29 cellular contexts compared by ENCODE assay signal in genomic region chr10:13067431-13067830, GRCh38.
"Had no signal": no experiment of that assay in that cellular context is flagged by ENCODE, and none has a peak within 500 bp of the region (broad histone marks: within the 10 kb centered on the region; RNA-seq: fewer than 3 reads in every experiment).

No MANE protein-coding gene starts in this region.

- H3K27me3 ChIP-seq: pancreas, tibial nerve, uterus had no signal

- H3K4me1 Mint-ChIP-seq: immature natural killer cell; naive thymus-derived CD8-positive, alpha-beta T cell; nephron; neural crest cell; stimulated activated effector memory CD8-positive, alpha-beta T cell treated with anti-CD3 and anti-CD28 coated beads, Interleukin-12 subunit alpha, Interleukin-12 subunit beta, amount 100 ng/mL, for 72 hours; stimulated activated naive CD8-positive, alpha-beta T cell treated with anti-CD3 and anti-CD28 coated beads, Interleukin-15, amount 100 ng/mL, for 72 hours had no signal

- H3K36me3 ChIP-seq: left lung, lower lobe of right lung, pancreas, prostate gland, tibial nerve, uterus had no signal

- DNase-seq: hypothalamus; immature natural killer cell; kidney; left colon; left lung; lower lobe of right lung; mammary epithelial cell; mesenchymal stem cell; naive thymus-derived CD8-positive, alpha-beta T cell; nucleus accumbens; pancreas; posterior cingulate gyrus; retina; right cardiac atrium; stimulated activated CD4-positive, alpha-beta T cell treated with anti-CD3 and anti-CD28 coated beads, Interleukin-12 subunit alpha, Interleukin-12 subunit beta, amount 100 ng/mL, for 4 hours; stimulated activated CD4-positive, alpha-beta T cell treated with anti-CD3 and anti-CD28 coated beads, Interleukin-15, amount 100 ng/mL, for 24 hours; stimulated activated CD4-positive, alpha-beta T cell treated with anti-CD3 and anti-CD28 coated beads, Interleukin-4, amount 100 ng/mL, for 24 hours; stimulated activated naive CD4-positive, alpha-beta T cell; stimulated activated naive CD8-positive, alpha-beta T cell treated with anti-CD3 and anti-CD28 coated beads, Interleukin-15, amount 100 ng/mL, for 72 hours; substantia nigra; uterus had no signal

- H3K4me3 Mint-ChIP-seq: immature natural killer cell; naive thymus-derived CD8-positive, alpha-beta T cell; nephron; neural crest cell; stimulated activated effector memory CD8-positive, alpha-beta T cell treated with anti-CD3 and anti-CD28 coated beads, Interleukin-12 subunit alpha, Interleukin-12 subunit beta, amount 100 ng/mL, for 72 hours; stimulated activated naive CD8-positive, alpha-beta T cell treated with anti-CD3 and anti-CD28 coated beads, Interleukin-15, amount 100 ng/mL, for 72 hours; type B pancreatic cell had no signal

- H3K36me3 Mint-ChIP-seq: immature natural killer cell; stimulated activated effector memory CD8-positive, alpha-beta T cell treated with anti-CD3 and anti-CD28 coated beads, Interleukin-12 subunit alpha, Interleukin-12 subunit beta, amount 100 ng/mL, for 72 hours; type B pancreatic cell had no signal

- H3K9me3 ChIP-seq: left lung, lower lobe of right lung, pancreas, prostate gland, tibial nerve, uterus had no signal

- H3K4me1 ChIP-seq: left lung, lower lobe of right lung, pancreas, prostate gland, tibial nerve, uterus had no signal

- H3K27ac ChIP-seq: left lung, lower lobe of right lung, pancreas, prostate gland, skin epidermis, tibial nerve, uterus had no signal

- ATAC-seq: left colon; left lung; lower lobe of right lung; naive thymus-derived CD8-positive, alpha-beta T cell; pancreas; right cardiac atrium; sciatic nerve; stimulated activated effector memory CD8-positive, alpha-beta T cell treated with anti-CD3 and anti-CD28 coated beads, Interleukin-12 subunit alpha, Interleukin-12 subunit beta, amount 100 ng/mL, for 72 hours; stimulated activated naive CD8-positive, alpha-beta T cell treated with anti-CD3 and anti-CD28 coated beads, Interleukin-15, amount 100 ng/mL, for 72 hours had no signal

- H3K9me3 Mint-ChIP-seq: stimulated activated effector memory CD8-positive, alpha-beta T cell treated with anti-CD3 and anti-CD28 coated beads, Interleukin-12 subunit alpha, Interleukin-12 subunit beta, amount 100 ng/mL, for 72 hours had no signal

- H3K27me3 Mint-ChIP-seq: type B pancreatic cell had no signal

- H3K4me3 ChIP-seq: left lung, lower lobe of right lung, pancreas, prostate gland, skin epidermis, tibial nerve, uterus had no signal

- H3K27ac Mint-ChIP-seq: immature natural killer cell; naive thymus-derived CD8-positive, alpha-beta T cell; nephron; stimulated activated effector memory CD8-positive, alpha-beta T cell treated with anti-CD3 and anti-CD28 coated beads, Interleukin-12 subunit alpha, Interleukin-12 subunit beta, amount 100 ng/mL, for 72 hours; stimulated activated naive CD8-positive, alpha-beta T cell treated with anti-CD3 and anti-CD28 coated beads, Interleukin-15, amount 100 ng/mL, for 72 hours; type B pancreatic cell had no signal
